In the genomic region with DNA sequence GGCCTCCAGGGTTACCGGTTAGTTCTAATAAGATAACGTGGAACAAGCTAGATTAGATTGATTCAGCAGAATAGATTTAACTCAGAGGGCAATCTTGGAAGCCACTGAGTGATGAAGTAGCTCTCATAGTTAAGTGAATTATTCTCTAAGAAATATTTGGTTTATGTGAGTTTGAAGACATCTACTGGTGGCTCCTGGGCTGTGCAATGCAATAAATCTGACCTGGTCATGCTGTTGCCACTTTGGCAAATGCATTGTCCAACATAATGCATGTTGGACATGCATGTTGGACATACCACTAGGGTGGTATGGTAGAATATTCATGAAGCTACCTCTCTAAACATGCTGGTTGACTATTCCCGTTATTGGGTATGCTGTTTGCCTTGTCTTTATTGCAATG, we compare ENCODE assay signal across 19 cellular contexts.
A peak's percentile ranks its signal among the peaks of the same experiment; 100 is the strongest.
DNase-seq lines count a peak whose midpoint lies in the region; ATAC-seq and TF ChIP-seq lines count a peak whose summit lies in the region.
"Had no signal": no experiment of that assay in that cellular context is flagged by ENCODE, and none has a peak within 500 bp of the region (broad histone marks: within the 10 kb centered on the region; RNA-seq: fewer than 3 reads in every experiment).

No MANE protein-coding gene starts in this region.

- WGBS in SK-N-SH (ENCODE audit: low lambda C conversion rate): 4% methylated on average over 3 of the region's 3 CpGs
- 88 to 100% methylated on average over 3 of the region's 3 CpGs for WGBS in endodermal cell (ENCODE audit: insufficient coverage in 1 of 2, insufficient read length in 1 of 2), 2 experiments

- no peak for TF ChIP-seq EP300 in SK-N-SH (IDR thresholded peaks at IDR 0.05; ENCODE audit: borderline replicate concordance in 1 of 2, low read depth in 1 of 2, low read length in 1 of 2)

- H3K9me3 ChIP-seq in SK-N-SH (no peaks in the 10 kb centered on the region; the same call in 1 of the 2 replicates), endodermal cell (ENCODE audit: control insufficient read depth, low read length) (peaks cover 12% of the 10 kb centered on the region)
- no peaks in the 10 kb centered on the region for H3K9me3 ChIP-seq in CD8-positive, alpha-beta T cell (ENCODE audit: low read length)

- H3K4me2 ChIP-seq in SK-N-SH: no peak overlapping the region
- H3K4me2 ChIP-seq: A549, GM23338 had no signal

- H3K4me1 ChIP-seq in SK-N-SH (ENCODE audit: control insufficient read depth in 1 of 2, insufficient read depth in 2 of 2, low read depth in 1 of 2, low read length in 1 of 2) (no peaks in the 10 kb centered on the region), endodermal cell (ENCODE audit: control insufficient read depth, insufficient read depth, low read length) (no peaks in the 10 kb centered on the region)
- no peaks in the 10 kb centered on the region for H3K4me1 ChIP-seq in CD8-positive, alpha-beta T cell (ENCODE audit: insufficient read depth, low read length)
- H3K4me1 ChIP-seq: A549 had no signal

- H3K9me2 ChIP-seq in SK-N-SH: no peaks in the 10 kb centered on the region

- no peak for TF ChIP-seq RAD21 in SK-N-SH (IDR thresholded peaks at IDR 0.05; ENCODE audit: low read length)

- H3K27ac ChIP-seq in SK-N-SH (ENCODE audit: low read depth in 2 of 2, low read length in 1 of 2) (no peak overlapping the region), endodermal cell (ENCODE audit: low read depth, low read length) (no peak overlapping the region)
- H3K27ac ChIP-seq in CD8-positive, alpha-beta T cell (ENCODE audit: low read depth, low read length): no peak overlapping the region
- H3K27ac ChIP-seq: A549 had no signal

- H3K36me3 ChIP-seq in GM06990 (ENCODE audit: control insufficient read depth, insufficient read depth, low read length) (no peaks in the 10 kb centered on the region), SK-N-SH (replicated peaks in 1 of 2; ENCODE audit: control insufficient read depth in 1 of 2, insufficient read depth in 2 of 2, low read length in 1 of 2) (no peaks in the 10 kb centered on the region), endodermal cell (ENCODE audit: control insufficient read depth, insufficient read depth, low read length) (no peaks in the 10 kb centered on the region)
- H3K36me3 ChIP-seq in CD8-positive, alpha-beta T cell (ENCODE audit: insufficient read depth, low read length): no peaks in the 10 kb centered on the region

- H3K4me3 ChIP-seq in GM06990 (replicated peaks; ENCODE audit: low read depth, low read length) (no peak overlapping the region), SK-N-SH (ENCODE audit: low read depth in 2 of 2, low read length in 1 of 2) (no peak overlapping the region), endodermal cell (ENCODE audit: low read length) (no peak overlapping the region)
- no peak overlapping the region for H3K4me3 ChIP-seq in CD8-positive, alpha-beta T cell (ENCODE audit: low read depth, low read length)
- H3K4me3 ChIP-seq: A549, GM23338, K562 had no signal

- no peaks in the 10 kb centered on the region for H4K20me1 ChIP-seq in SK-N-SH (ENCODE audit: insufficient read depth)

- TF ChIP-seq CTCF in GM06990 (IDR thresholded peaks at IDR 0.05; ENCODE audit: insufficient read depth, low read length, poor library complexity, severe bottlenecking): peak; percentile 23
- TF ChIP-seq CTCF in HFFc6 (IDR thresholded peaks at IDR 0.05): peak; percentile 48; the same call in 1 of the 2 replicates
- peak; percentile 36 for TF ChIP-seq CTCF in SK-N-SH (IDR thresholded peaks at IDR 0.05)
- peak; percentile 31 for TF ChIP-seq CTCF in endodermal cell (conservative IDR thresholded peaks at IDR 0.05)
- no peak for TF ChIP-seq CTCF in CD8-positive, alpha-beta T cell (IDR thresholded peaks at IDR 0.05)

- CTCF ChIA-PET in SK-N-SH (lab: Yijun Ruan, JAX): no interaction called here
- CTCF ChIA-PET in CD8-positive, alpha-beta T cell (lab: Charles Lee): no interaction called here

- H3K27me3 Mint-ChIP-seq in HFFc6 (ENCODE audit: insufficient read depth): no peaks in the 10 kb centered on the region
- H3K27me3 Mint-ChIP-seq in endodermal cell (ENCODE audit: insufficient read depth): no peaks in the 10 kb centered on the region
- no peaks in the 10 kb centered on the region for H3K27me3 Mint-ChIP-seq in CD8-positive, alpha-beta T cell (ENCODE audit: low read depth)
- H3K27me3 Mint-ChIP-seq in natural killer cell treated with Interleukin-12 subunit alpha and Interleukin-12 subunit beta and Interleukin-15 and Interleukin-18, amount 100 ng/mL, for 72 hours: no peaks in the 10 kb centered on the region
- H3K27me3 Mint-ChIP-seq: T-helper 17 cell had no signal

- no peaks in the 10 kb centered on the region for H3K79me2 ChIP-seq in SK-N-SH (ENCODE audit: insufficient read depth)

- POLR2A ChIA-PET in SK-N-SH (lab: Yijun Ruan, JAX): no interaction called here
- POLR2A ChIA-PET in CD8-positive, alpha-beta T cell (lab: Charles Lee): no interaction called here

- intact Hi-C loops in CD8-positive, alpha-beta T cell (cut with DNase I, micrococcal nuclease): no loop called here

- H3F3A ChIP-seq in SK-N-SH (replicated peaks; ENCODE audit: insufficient read depth): peaks cover 3% of the 10 kb centered on the region

- H3K4me1 Mint-ChIP-seq in HFFc6 (ENCODE audit: low read depth) (no peaks in the 10 kb centered on the region), endodermal cell (no peaks in the 10 kb centered on the region)
- peaks cover 6% of the 10 kb centered on the region for H3K4me1 Mint-ChIP-seq in CD8-positive, alpha-beta T cell (ENCODE audit: low read depth)
- no peaks in the 10 kb centered on the region for H3K4me1 Mint-ChIP-seq in natural killer cell treated with Interleukin-12 subunit alpha and Interleukin-12 subunit beta and Interleukin-15 and Interleukin-18, amount 100 ng/mL, for 72 hours (ENCODE audit: low read depth in 2 of 2)
- H3K4me1 Mint-ChIP-seq: GM23338, T-helper 17 cell had no signal

- H3K4me3 Mint-ChIP-seq in HFFc6: no peak overlapping the region
- H3K4me3 Mint-ChIP-seq in endodermal cell: no peak overlapping the region
- H3K4me3 Mint-ChIP-seq in CD8-positive, alpha-beta T cell: no peak overlapping the region
- H3K4me3 Mint-ChIP-seq in natural killer cell treated with Interleukin-12 subunit alpha and Interleukin-12 subunit beta and Interleukin-15 and Interleukin-18, amount 100 ng/mL, for 72 hours: no peak overlapping the region
- H3K4me3 Mint-ChIP-seq: CD14-positive monocyte, GM23338, T-helper 17 cell had no signal

- ATAC-seq in CD8-positive, alpha-beta T cell: no peak
- ATAC-seq in HG03097 (IDR thresholded peaks at IDR 0.05; ENCODE audit: low FRiP score, unreplicated experiment) (no peak), HG03095 (IDR thresholded peaks at IDR 0.05; ENCODE audit: unreplicated experiment) (no peak)
- no peak for ATAC-seq in natural killer cell treated with Interleukin-12 subunit alpha and Interleukin-12 subunit beta and Interleukin-15 and Interleukin-18, amount 100 ng/mL, for 72 hours
- ATAC-seq: GM23338, K562, T-helper 17 cell had no signal

- no peak overlapping the region for H3K27ac Mint-ChIP-seq in HFFc6
- no peak overlapping the region for H3K27ac Mint-ChIP-seq in endodermal cell
- H3K27ac Mint-ChIP-seq in CD8-positive, alpha-beta T cell: no peak overlapping the region
- no peak overlapping the region for H3K27ac Mint-ChIP-seq in natural killer cell treated with Interleukin-12 subunit alpha and Interleukin-12 subunit beta and Interleukin-15 and Interleukin-18, amount 100 ng/mL, for 72 hours
- H3K27ac Mint-ChIP-seq: CD14-positive monocyte, GM23338, T-helper 17 cell had no signal

- H3K9me3 Mint-ChIP-seq in HFFc6: no peaks in the 10 kb centered on the region; the same call in 1 of the 2 replicates
- H3K9me3 Mint-ChIP-seq in endodermal cell: peaks cover 8% of the 10 kb centered on the region
- peaks cover 10% of the 10 kb centered on the region for H3K9me3 Mint-ChIP-seq in CD8-positive, alpha-beta T cell
- peaks cover 26% of the 10 kb centered on the region for H3K9me3 Mint-ChIP-seq in natural killer cell treated with Interleukin-12 subunit alpha and Interleukin-12 subunit beta and Interleukin-15 and Interleukin-18, amount 100 ng/mL, for 72 hours

- H3K27me3 ChIP-seq in GM06990 (replicated peaks; ENCODE audit: control insufficient read depth, insufficient read depth, low read length): no peaks in the 10 kb centered on the region
- no peaks in the 10 kb centered on the region; the same call in 1 of the 2 replicates for H3K27me3 ChIP-seq in SK-N-SH (ENCODE audit: insufficient read depth)
- no peaks in the 10 kb centered on the region for H3K27me3 ChIP-seq in endodermal cell (ENCODE audit: control insufficient read depth, insufficient read depth, low read length, poor library complexity, severe bottlenecking)
- no peaks in the 10 kb centered on the region for H3K27me3 ChIP-seq in CD8-positive, alpha-beta T cell (ENCODE audit: insufficient read depth, low read length)

- H3K36me3 Mint-ChIP-seq in HFFc6 (ENCODE audit: low read depth) (no peaks in the 10 kb centered on the region), endodermal cell (ENCODE audit: low read depth) (no peaks in the 10 kb centered on the region)
- H3K36me3 Mint-ChIP-seq in CD8-positive, alpha-beta T cell: no peaks in the 10 kb centered on the region
- peaks cover 12% of the 10 kb centered on the region for H3K36me3 Mint-ChIP-seq in natural killer cell treated with Interleukin-12 subunit alpha and Interleukin-12 subunit beta and Interleukin-15 and Interleukin-18, amount 100 ng/mL, for 72 hours
- H3K36me3 Mint-ChIP-seq: CD14-positive monocyte had no signal

- H2AFZ ChIP-seq in SK-N-SH (ENCODE audit: low read depth): no peak overlapping the region
- H2AFZ ChIP-seq: GM23338 had no signal

- DNase-seq in GM06990 (ENCODE audit: extremely low read depth, insufficient read length): no peak
- no peak for DNase-seq in HFFc6
- DNase-seq in SK-N-SH: no peak
- DNase-seq in endodermal cell: no peak
- DNase-seq in CD8-positive, alpha-beta T cell: no peak
- no peak for DNase-seq in natural killer cell treated with Interleukin-12 subunit alpha and Interleukin-12 subunit beta and Interleukin-15 and Interleukin-18, amount 100 ng/mL, for 72 hours (ENCODE audit: low spot score)
- DNase-seq: COR-L47, DMS153, EL, NCI-H1092, NCI-H524, SHP77 treated with DMSO at 0.1 percent for 48 hours, T-helper 17 cell had no signal

- H3K9ac ChIP-seq in SK-N-SH: no peak overlapping the region
- H3K9ac ChIP-seq in endodermal cell (ENCODE audit: extremely low read depth, low read length, poor library complexity, severe bottlenecking): no peak overlapping the region

TF ChIP-seq in SK-N-SH, 30 proteins besides CTCF, POLR2A, EP300 and RAD21 (continues in another document):
- TF ChIP-seq NFIC (IDR thresholded peaks at IDR 0.05; ENCODE audit: borderline replicate concordance): no peak
- TF ChIP-seq YY1 (IDR thresholded peaks at IDR 0.05; ENCODE audit: low read depth): no peak
- TF ChIP-seq RCOR1 (IDR thresholded peaks at IDR 0.05; ENCODE audit: low read length): no peak
- no peak for TF ChIP-seq RXRA (IDR thresholded peaks at IDR 0.05; ENCODE audit: borderline replicate concordance, low read depth)
- TF ChIP-seq TEAD4 (IDR thresholded peaks at IDR 0.05; ENCODE audit: borderline replicate concordance, insufficient read depth): no peak
- TF ChIP-seq GABPA (IDR thresholded peaks at IDR 0.05; ENCODE audit: low read depth): no peak
- no peak for TF ChIP-seq FOXJ3 (CRISPR knock-in tag; IDR thresholded peaks at IDR 0.05)
- no peak for TF ChIP-seq TCF12 (IDR thresholded peaks at IDR 0.05)
